25 cellular contexts compared by ENCODE assay signal in genomic region chr13:97648881-97649224, GRCh38.
"Had no signal": no experiment of that assay in that cellular context is flagged by ENCODE, and none has a peak within 500 bp of the region (broad histone marks: within the 10 kb centered on the region; RNA-seq: fewer than 3 reads in every experiment).

No MANE protein-coding gene starts in this region.

- H3K27ac ChIP-seq: coronary artery, gastrocnemius medialis, heart left ventricle, hepatocyte, left lung, lower lobe of right lung, neural progenitor cell, parathyroid adenoma, right lobe of liver, suprapubic skin, vagina had no signal

- H2AFZ ChIP-seq: hepatocyte, neural progenitor cell, parathyroid adenoma had no signal

- H3K4me1 Mint-ChIP-seq: memory B cell; naive thymus-derived CD4-positive, alpha-beta T cell; nephron; stimulated activated naive CD8-positive, alpha-beta T cell treated with anti-CD3 and anti-CD28 coated beads, Interleukin-15, amount 100 ng/mL, for 72 hours had no signal

- H3K4me2 ChIP-seq: hepatocyte, neural progenitor cell had no signal

- H3K4me3 ChIP-seq: coronary artery, gastrocnemius medialis, heart left ventricle, hepatocyte, left lung, lower lobe of right lung, neural progenitor cell, right lobe of liver, suprapubic skin, vagina had no signal

- H3K36me3 ChIP-seq: gastrocnemius medialis, heart left ventricle, left lung, lower lobe of right lung, neural progenitor cell, right lobe of liver, suprapubic skin, vagina had no signal

- H3K9me3 ChIP-seq: gastrocnemius medialis, heart left ventricle, left lung, lower lobe of right lung, right lobe of liver, suprapubic skin, vagina had no signal

- H3K36me3 Mint-ChIP-seq: memory B cell; naive thymus-derived CD4-positive, alpha-beta T cell; neural progenitor cell had no signal

- H3K27ac Mint-ChIP-seq: memory B cell; naive thymus-derived CD4-positive, alpha-beta T cell; nephron; neural progenitor cell; progenitor cell of endocrine pancreas; stimulated activated naive CD8-positive, alpha-beta T cell treated with anti-CD3 and anti-CD28 coated beads, Interleukin-15, amount 100 ng/mL, for 72 hours had no signal

- H3K4me3 Mint-ChIP-seq: memory B cell; naive thymus-derived CD4-positive, alpha-beta T cell; nephron; neural progenitor cell; stimulated activated naive CD8-positive, alpha-beta T cell treated with anti-CD3 and anti-CD28 coated beads, Interleukin-15, amount 100 ng/mL, for 72 hours had no signal

- H3K79me2 ChIP-seq: hepatocyte, parathyroid adenoma had no signal

- H3K9ac ChIP-seq: neural progenitor cell, parathyroid adenoma had no signal

- ATAC-seq: gastrocnemius medialis; heart left ventricle; left cardiac atrium; left lung; lower lobe of right lung; naive thymus-derived CD4-positive, alpha-beta T cell; right lobe of liver; stimulated activated naive CD8-positive, alpha-beta T cell treated with anti-CD3 and anti-CD28 coated beads, Interleukin-15, amount 100 ng/mL, for 72 hours had no signal

- H3K27me3 ChIP-seq: gastrocnemius medialis, heart left ventricle, hepatocyte, left lung, neural progenitor cell, right lobe of liver, suprapubic skin, vagina had no signal

- H3K4me1 ChIP-seq: gastrocnemius medialis, heart left ventricle, left lung, lower lobe of right lung, parathyroid adenoma, right lobe of liver, suprapubic skin, vagina had no signal

- DNase-seq: effector memory CD4-positive, alpha-beta T cell; gastrocnemius medialis; heart left ventricle; left cardiac atrium; left lung; lower lobe of right lung; midbrain; naive thymus-derived CD4-positive, alpha-beta T cell; right lobe of liver; small intestine; stimulated activated CD4-positive, alpha-beta T cell treated with anti-CD3 and anti-CD28 coated beads, Interleukin-12 subunit alpha, Interleukin-12 subunit beta, amount 100 ng/mL, for 4 hours; stimulated activated CD4-positive, alpha-beta T cell treated with anti-CD3 and anti-CD28 coated beads, Interleukin-1b, Interleukin-23, amount 100 ng/mL, for 48 hours; stimulated activated CD4-positive, alpha-beta T cell treated with anti-CD3 and anti-CD28 coated beads, Interleukin-4, amount 100 ng/mL, for 1 hour; stimulated activated CD8-positive, alpha-beta memory T cell treated with anti-CD3 and anti-CD28 coated beads, Interleukin-4, amount 100 ng/mL, for 48 hours; stimulated activated naive CD4-positive, alpha-beta T cell; stimulated activated naive CD8-positive, alpha-beta T cell treated with anti-CD3 and anti-CD28 coated beads, Interleukin-15, amount 100 ng/mL, for 72 hours had no signal

- H3K9me3 Mint-ChIP-seq: memory B cell; naive thymus-derived CD4-positive, alpha-beta T cell; nephron; neural progenitor cell; stimulated activated naive CD8-positive, alpha-beta T cell treated with anti-CD3 and anti-CD28 coated beads, Interleukin-15, amount 100 ng/mL, for 72 hours had no signal
